27 cellular contexts compared by ENCODE assay signal in the genomic region with DNA sequence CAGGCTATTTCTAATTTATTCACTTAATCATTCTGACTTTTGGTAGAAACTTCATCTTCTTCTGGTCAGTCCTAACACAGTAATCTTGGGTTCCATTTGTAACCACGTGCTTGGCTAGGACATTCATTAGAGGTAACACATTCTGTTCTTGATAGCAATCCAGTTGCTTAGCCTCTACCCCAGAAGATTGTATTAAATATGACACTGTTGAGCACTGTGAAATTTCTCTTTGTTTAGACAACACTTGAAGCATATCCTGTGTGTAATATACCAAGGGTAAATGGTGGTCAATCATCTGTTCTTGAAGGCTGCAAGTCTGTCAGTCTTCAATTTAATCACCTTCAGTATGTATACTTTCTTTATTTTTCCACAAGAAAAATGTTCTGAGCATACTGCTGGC.
"Had no signal": no experiment of that assay in that cellular context is flagged by ENCODE, and none has a peak within 500 bp of the region (broad histone marks: within the 10 kb centered on the region; RNA-seq: fewer than 3 reads in every experiment).

No MANE protein-coding gene starts in this region.

- H3K36me3 ChIP-seq: brain microvascular endothelial cell, gastrocnemius medialis, lower lobe of right lung, neutrophil, right atrium auricular region, transverse colon, WERI-Rb-1 had no signal

- H3K27ac ChIP-seq: brain microvascular endothelial cell, gastrocnemius medialis, lower lobe of right lung, neutrophil, parathyroid adenoma, psoas muscle, right atrium auricular region, testis, WERI-Rb-1 had no signal

- H3K9ac ChIP-seq: parathyroid adenoma had no signal

- DNase-seq: activated CD4-positive, alpha-beta memory T cell treated with anti-CD3 and anti-CD28 coated beads for 36 hours; activated CD4-positive, alpha-beta T cell treated with anti-CD3 and anti-CD28 coated beads, Interleukin-2, amount 10 ng/mL, durations not matched to agents 24 days and 14 days; activated CD4-positive, CD25-positive, alpha-beta regulatory T cell treated with anti-CD3 and anti-CD28 coated beads, Interleukin-2, amount 50 U/mL, for 72 hours; activated CD8-positive, alpha-beta memory T cell treated with anti-CD3 and anti-CD28 coated beads, Interleukin-2, amount 50 U/mL, for 48 hours; activated gamma-delta T cell; activated naive CD4-positive, alpha-beta T cell treated with anti-CD3 and anti-CD28 coated beads, Interleukin-2, amount 10 ng/mL, durations not matched to agents 7 days and 5 days; activated naive CD8-positive, alpha-beta T cell treated with anti-CD3 and anti-CD28 coated beads, Interleukin-2, amount 10 ng/mL, durations not matched to agents 7 days and 5 days; activated T-cell treated with anti-CD3 and anti-CD28 coated beads, Interleukin-2, amount 50 U/mL, for 24 hours; amniotic stem cell; brain microvascular endothelial cell; caudate nucleus; gastrocnemius medialis; glutamatergic neuron; lower lobe of right lung; mucosa of descending colon; psoas muscle; stimulated activated CD4-positive, alpha-beta T cell treated with anti-CD3 and anti-CD28 coated beads, Interleukin-15, amount 100 ng/mL, for 24 hours; stimulated activated CD4-positive, alpha-beta T cell treated with anti-CD3 and anti-CD28 coated beads, Interleukin-2, amount 100 ng/mL, for 24 hours; stimulated activated naive CD4-positive, alpha-beta T cell; SW 1271; T-helper 9 cell; testis; transverse colon; WERI-Rb-1 had no signal

- H3K4me1 ChIP-seq: gastrocnemius medialis, lower lobe of right lung, parathyroid adenoma, psoas muscle, right atrium auricular region, testis, transverse colon had no signal

- H2AFZ ChIP-seq: parathyroid adenoma had no signal

- H3K27me3 ChIP-seq: brain microvascular endothelial cell, gastrocnemius medialis, neutrophil, right atrium auricular region, testis, transverse colon had no signal

- H3K4me3 ChIP-seq: gastrocnemius medialis, lower lobe of right lung, mucosa of descending colon, psoas muscle, right atrium auricular region, testis, transverse colon had no signal

- H3K9me3 ChIP-seq: gastrocnemius medialis, lower lobe of right lung, mucosa of descending colon, testis, transverse colon had no signal

- H3K79me2 ChIP-seq: parathyroid adenoma had no signal
